ENCODE assay signal across 1 cellular context in the genomic region with DNA sequence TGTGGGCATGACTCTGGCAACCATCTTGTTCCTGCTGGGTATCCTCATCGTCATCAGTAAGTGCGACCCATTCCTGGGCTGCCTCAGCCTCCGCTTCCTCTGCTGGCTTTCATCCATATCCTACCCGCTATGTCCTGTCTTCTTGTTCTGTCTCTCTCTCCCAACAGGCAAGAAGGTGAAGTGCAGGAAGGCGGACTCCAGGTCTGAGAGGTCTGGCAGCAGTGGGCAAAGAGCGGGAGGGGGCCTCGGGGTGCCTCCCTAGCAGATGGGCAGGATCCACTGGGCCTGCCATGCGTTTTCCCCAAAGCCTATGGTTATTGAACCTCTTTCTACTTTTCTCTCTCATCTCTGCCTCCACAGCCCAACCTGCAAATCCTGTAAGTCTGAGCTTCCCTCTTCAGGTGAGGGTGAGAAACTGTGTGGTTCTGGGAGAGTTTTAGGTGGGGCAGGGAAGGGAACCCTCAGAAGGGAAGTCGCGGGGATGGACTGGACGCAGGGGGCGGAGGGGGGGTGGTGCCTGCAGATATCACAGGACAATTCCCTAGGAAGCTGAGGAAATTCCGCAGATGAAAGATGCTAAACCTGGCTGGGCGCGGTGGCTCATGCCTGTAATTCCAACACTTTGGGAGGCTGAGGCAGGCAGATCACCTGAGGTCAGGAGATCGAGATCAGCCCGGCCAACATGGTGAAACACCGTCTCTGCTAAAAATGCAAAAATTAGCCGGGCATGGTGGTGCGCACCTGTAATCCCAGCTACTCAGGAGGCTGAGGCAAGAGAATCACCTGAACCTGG.
A peak's percentile ranks its signal among the peaks of the same experiment; 100 is the strongest.
TF ChIP-seq lines count a peak whose summit lies in the region.

No MANE protein-coding gene starts in this region.

TF ChIP-seq in HepG2, 621 proteins besides CTCF, POLR2A, EP300 and RAD21:
- no peak for TF ChIP-seq ZNF850 (CRISPR knock-in tag; conservative IDR thresholded peaks at IDR 0.05)
- TF ChIP-seq, protein P1, sequence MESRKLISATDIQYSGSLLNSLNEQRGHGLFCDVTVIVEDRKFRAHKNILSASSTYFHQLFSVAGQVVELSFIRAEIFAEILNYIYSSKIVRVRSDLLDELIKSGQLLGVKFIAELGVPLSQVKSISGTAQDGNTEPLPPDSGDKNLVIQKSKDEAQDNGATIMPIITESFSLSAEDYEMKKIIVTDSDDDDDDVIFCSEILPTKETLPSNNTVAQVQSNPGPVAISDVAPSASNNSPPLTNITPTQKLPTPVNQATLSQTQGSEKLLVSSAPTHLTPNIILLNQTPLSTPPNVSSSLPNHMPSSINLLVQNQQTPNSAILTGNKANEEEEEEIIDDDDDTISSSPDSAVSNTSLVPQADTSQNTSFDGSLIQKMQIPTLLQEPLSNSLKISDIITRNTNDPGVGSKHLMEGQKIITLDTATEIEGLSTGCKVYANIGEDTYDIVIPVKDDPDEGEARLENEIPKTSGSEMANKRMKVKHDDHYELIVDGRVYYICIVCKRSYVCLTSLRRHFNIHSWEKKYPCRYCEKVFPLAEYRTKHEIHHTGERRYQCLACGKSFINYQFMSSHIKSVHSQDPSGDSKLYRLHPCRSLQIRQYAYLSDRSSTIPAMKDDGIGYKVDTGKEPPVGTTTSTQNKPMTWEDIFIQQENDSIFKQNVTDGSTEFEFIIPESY (CRISPR knock-in tag; IDR thresholded peaks at IDR 0.05), result peak; percentile 50; the same call in 1 of the 2 replicates
